In the genomic region with DNA sequence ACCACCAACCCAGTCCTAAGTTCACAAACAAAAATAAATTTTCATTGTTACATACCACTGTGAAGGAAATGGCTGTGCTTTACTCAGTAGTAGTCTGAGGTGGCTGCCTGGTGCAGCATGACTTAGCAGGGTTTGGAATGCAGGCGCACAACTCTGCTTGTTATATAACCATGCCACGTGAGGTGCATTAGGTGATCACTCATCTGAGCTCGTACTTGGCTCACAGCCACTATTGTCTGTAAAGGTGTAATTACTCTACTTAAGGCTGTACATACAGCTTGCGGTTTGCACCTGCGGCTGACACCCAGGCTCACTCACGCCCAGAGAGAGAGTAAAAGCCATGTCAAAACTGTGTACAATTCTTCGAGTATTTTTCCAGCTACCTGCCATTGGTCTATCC, we compare ENCODE assay signal across 12 cellular contexts.
A peak's percentile ranks its signal among the peaks of the same experiment; 100 is the strongest.
DNase-seq lines count a peak whose midpoint lies in the region; ATAC-seq and TF ChIP-seq lines count a peak whose summit lies in the region.
"Had no signal": no experiment of that assay in that cellular context is flagged by ENCODE, and none has a peak within 500 bp of the region (broad histone marks: within the 10 kb centered on the region; RNA-seq: fewer than 3 reads in every experiment).

No MANE protein-coding gene starts in this region.

- TF ChIP-seq CTCF in esophagus muscularis mucosa (IDR thresholded peaks at IDR 0.05) (no peak), stomach (IDR thresholded peaks at IDR 0.05) (no peak)
- TF ChIP-seq CTCF in CD4-positive, alpha-beta T cell (IDR thresholded peaks at IDR 0.05): no peak

- H3K27ac ChIP-seq in esophagus muscularis mucosa (replicated peaks in 1 of 4): peak overlapping the region; percentile 42 to 73 (median 66)
- H3K27ac ChIP-seq in stomach: peak overlapping the region; percentile 32 to 61 (median 51)
- no peak overlapping the region for H3K27ac ChIP-seq in CD4-positive, alpha-beta T cell (ENCODE audit: low read depth, low read length)
- H3K27ac ChIP-seq: 22Rv1, SJCRH30 had no signal

- H3K36me3 Mint-ChIP-seq in CD4-positive, alpha-beta T cell (ENCODE audit: low read depth): no peaks in the 10 kb centered on the region

- POLR2A ChIA-PET in CD4-positive, alpha-beta T cell (lab: Charles Lee): no interaction called here

- no peak for TF ChIP-seq POLR2A in esophagus muscularis mucosa (IDR thresholded peaks at IDR 0.05; ENCODE audit: low read depth)
- no peak for TF ChIP-seq POLR2A in stomach (IDR thresholded peaks at IDR 0.05)

- TF ChIP-seq EP300 in esophagus muscularis mucosa (IDR thresholded peaks at IDR 0.05): no peak
- no peak for TF ChIP-seq EP300 in stomach (IDR thresholded peaks at IDR 0.05)

- peaks cover 0 to 24% (median 20%) of the 10 kb centered on the region in 4 donors for H3K4me1 ChIP-seq in esophagus muscularis mucosa
- peaks cover 0 to 6% (median 3%) of the 10 kb centered on the region in 4 donors for H3K4me1 ChIP-seq in stomach

- H3K4me3 ChIP-seq in esophagus muscularis mucosa (no peak overlapping the region), stomach (no peak overlapping the region), MG63 (no peak overlapping the region)
- H3K4me3 ChIP-seq: SJCRH30 had no signal

- no peaks in the 10 kb centered on the region for H3K27me3 ChIP-seq in esophagus muscularis mucosa
- H3K27me3 ChIP-seq in stomach: no peaks in the 10 kb centered on the region
- no peaks in the 10 kb centered on the region for H3K27me3 ChIP-seq in MG63
- H3K27me3 ChIP-seq in CD4-positive, alpha-beta T cell (ENCODE audit: control insufficient read depth, insufficient read depth, low read length): no peaks in the 10 kb centered on the region
- H3K27me3 ChIP-seq: SJCRH30 had no signal

- ATAC-seq in CD4-positive, alpha-beta T cell (ENCODE audit: poor library complexity): no peak
- ATAC-seq: right cardiac atrium had no signal

- CTCF ChIA-PET in CD4-positive, alpha-beta T cell (lab: Charles Lee): no interaction called here

- H3K4me1 Mint-ChIP-seq in CD4-positive, alpha-beta T cell (ENCODE audit: low read depth): no peaks in the 10 kb centered on the region

- no peak overlapping the region for H3K27ac Mint-ChIP-seq in CD4-positive, alpha-beta T cell

- intact Hi-C loops in esophagus muscularis mucosa (cut with DNase I): no loop called here
- intact Hi-C loops in stomach (cut with DNase I; ENCODE audit: low total_unique reads): no loop called here
- intact Hi-C loops in CD4-positive, alpha-beta T cell (cut with DNase I, micrococcal nuclease): no loop called here

- H3K9me3 ChIP-seq in esophagus muscularis mucosa (no peaks in the 10 kb centered on the region), stomach (no peaks in the 10 kb centered on the region), MG63 (no peaks in the 10 kb centered on the region)
- no peaks in the 10 kb centered on the region for H3K9me3 ChIP-seq in CD4-positive, alpha-beta T cell (ENCODE audit: control insufficient read depth, low read length)
- H3K9me3 ChIP-seq: SJCRH30 had no signal

- no peak overlapping the region for H3K4me3 Mint-ChIP-seq in CD4-positive, alpha-beta T cell

- H3K9me3 Mint-ChIP-seq in CD4-positive, alpha-beta T cell: no peaks in the 10 kb centered on the region

- 69% methylated on average over 7 of the region's 7 CpGs for WGBS in esophagus muscularis mucosa
- 37 to 51% (median 45%) methylated on average over 6 to 7 of the region's 7 CpGs for whole genome bisulfite sequencing in stomach, 5 donors

- H3K27me3 Mint-ChIP-seq in CD4-positive, alpha-beta T cell: no peaks in the 10 kb centered on the region

- DNase-seq in DMS79 treated with DMSO at 0.1 percent for 48 hours (lab: John Stamatoyannopoulos, UW): peak; percentile 6
- no peak for DNase-seq in DMS79 (lab: John Stamatoyannopoulos, UW)
- peak; percentile 73 for DNase-seq in NCI-H345 treated with DMSO at 0.1 percent for 48 hours (lab: John Stamatoyannopoulos, UW; ENCODE audit: unreplicated experiment)
- DNase-seq in esophagus muscularis mucosa (ENCODE audit: extremely low spot score): no peak
- peak; percentile 84 for DNase-seq in stomach
- DNase-seq in MG63: no peak
- no peak for DNase-seq in CD4-positive, alpha-beta T cell
- DNase-seq in activated naive CD4-positive, alpha-beta T cell treated with Interleukin-2 at 50 U/mL for 16 hours: no peak
- DNase-seq: activated CD4-positive, alpha-beta T cell treated with anti-CD3 and anti-CD28 coated beads for 1 hour; right cardiac atrium; SJCRH30 had no signal

- H3K36me3 ChIP-seq in esophagus muscularis mucosa: peaks cover 0 to 5% (median 0%) of the 10 kb centered on the region in 4 donors
- no peaks in the 10 kb centered on the region for H3K36me3 ChIP-seq in stomach
- H3K36me3 ChIP-seq in MG63: no peaks in the 10 kb centered on the region; the same call in 1 of the 2 replicates
- H3K36me3 ChIP-seq: SJCRH30 had no signal

Comparison
In these comparisons a context has a peak if more than half of its experiments do, and no peak if none do; other contexts are left out.
1. DNase-seq: peak in DMS79 treated with DMSO at 0.1 percent for 48 hours (single experiment), NCI-H345 treated with DMSO at 0.1 percent for 48 hours (single experiment) and stomach (single experiment); none in DMS79 (single experiment), esophagus muscularis mucosa (single experiment), MG63 (single experiment), CD4-positive, alpha-beta T cell (0 of 10) and activated naive CD4-positive, alpha-beta T cell treated with Interleukin-2 at 50 U/mL for 16 hours (single experiment).